ENCODE assay signal across 18 cellular contexts in the genomic region with DNA sequence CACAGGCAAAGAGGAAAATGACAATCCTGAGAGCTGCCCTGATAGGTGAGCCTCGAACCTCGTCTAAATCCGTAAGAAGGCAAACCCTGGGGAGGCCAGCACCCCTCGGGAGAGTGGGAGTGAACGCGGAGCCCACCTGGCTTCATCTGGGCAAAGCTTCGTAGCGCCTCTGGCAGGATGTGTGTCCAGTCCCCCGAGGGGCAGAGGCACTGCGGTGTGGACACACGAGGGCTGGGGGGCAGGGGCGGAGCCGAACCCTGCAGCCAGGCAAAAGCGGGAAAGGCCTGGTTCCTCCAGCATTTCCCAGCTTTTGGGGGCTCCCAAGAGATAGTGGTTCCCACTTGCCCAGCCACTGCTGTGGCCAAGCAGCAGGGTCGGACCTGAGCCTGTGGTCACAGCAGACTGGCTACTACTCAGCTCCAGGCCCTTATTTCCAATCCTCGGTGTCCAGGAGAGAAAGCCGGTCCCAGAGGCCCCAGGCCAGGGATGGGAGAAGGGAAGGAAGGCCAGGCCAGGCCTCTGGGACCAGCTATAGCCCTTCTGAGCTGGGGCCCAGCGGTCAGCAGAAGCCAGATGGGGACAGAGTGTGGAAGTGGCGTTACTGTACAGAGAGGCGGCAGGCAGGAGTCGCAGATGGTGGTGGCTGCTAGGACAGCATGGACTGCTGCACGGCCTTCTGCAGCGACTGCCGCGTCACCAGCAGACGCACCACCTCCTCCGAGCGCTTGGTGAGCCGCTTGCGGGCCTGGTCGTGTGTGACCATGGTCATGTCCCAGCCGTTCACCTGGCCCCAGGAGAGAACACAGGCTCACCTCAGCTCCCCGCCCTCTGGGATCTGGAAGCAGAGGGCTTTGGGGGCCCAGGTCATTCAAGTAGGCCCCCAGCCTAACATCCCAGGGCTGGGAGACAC. TPM values are rescaled to one million over a fixed set of nuclear protein-coding genes. Genes with fewer than 3 reads are reported as not detected.
DNase-seq lines count a peak whose midpoint lies in the region; ATAC-seq and TF ChIP-seq lines count a peak whose summit lies in the region.
"Had no signal": no experiment of that assay in that cellular context is flagged by ENCODE, and none has a peak within 500 bp of the region (broad histone marks: within the 10 kb centered on the region; RNA-seq: fewer than 3 reads in every experiment).

No MANE protein-coding gene starts in this region.

- no peak overlapping the region for H2BK5ac ChIP-seq in neuronal stem cell (ENCODE audit: low read length)

- peak overlapping the region; percentile 54 for H2AK5ac ChIP-seq in neuronal stem cell (ENCODE audit: low read depth, low read length)

- H3K27me3 Mint-ChIP-seq in activated CD4-positive, alpha-beta T cell treated with anti-CD3 and anti-CD28 coated beads, Interleukin-2, amount 10 ng/mL, durations not matched to agents 24 days and 14 days = no peaks in the 10 kb centered on the region

- H3K36me3 Mint-ChIP-seq in activated CD4-positive, alpha-beta T cell treated with anti-CD3 and anti-CD28 coated beads, Interleukin-2, amount 10 ng/mL, durations not matched to agents 24 days and 14 days (ENCODE audit: low read depth) = no peaks in the 10 kb centered on the region

- no peak overlapping the region for H3K4me3 Mint-ChIP-seq in activated CD4-positive, alpha-beta T cell treated with anti-CD3 and anti-CD28 coated beads, Interleukin-2, amount 10 ng/mL, durations not matched to agents 24 days and 14 days

- no peaks in the 10 kb centered on the region for H3K36me3 ChIP-seq in MM.1S (replicated peaks; ENCODE audit: insufficient read depth, low read length)
- H3K36me3 ChIP-seq in neuronal stem cell (replicated peaks in 1 of 2; ENCODE audit: control insufficient read depth in 2 of 2, insufficient read depth in 2 of 2, low read length in 2 of 2) = peaks cover 13 to 47% of the 10 kb centered on the region in 2 donors
- no peaks in the 10 kb centered on the region for H3K36me3 ChIP-seq in PC-3 (ENCODE audit: low read depth, low read length)

- peaks cover 9% of the 10 kb centered on the region for H3K4me1 Mint-ChIP-seq in activated CD4-positive, alpha-beta T cell treated with anti-CD3 and anti-CD28 coated beads, Interleukin-2, amount 10 ng/mL, durations not matched to agents 24 days and 14 days

- H3F3A ChIP-seq in MM.1S (ENCODE audit: insufficient read depth, low read length) (no peaks in the 10 kb centered on the region), PC-3 (ENCODE audit: low read length, unreplicated experiment) (no peaks in the 10 kb centered on the region)

- no peaks in the 10 kb centered on the region for H3K4me1 ChIP-seq in MM.1S (ENCODE audit: low read length)
- peaks cover 7 to 14% of the 10 kb centered on the region in 2 donors for H3K4me1 ChIP-seq in neuronal stem cell (ENCODE audit: control insufficient read depth in 2 of 2, insufficient read depth in 1 of 2, low read depth in 1 of 2, low read length in 2 of 2)
- peaks cover 19% of the 10 kb centered on the region for H3K4me1 ChIP-seq in PC-3 (ENCODE audit: insufficient read depth, low read length)

- H2AFZ ChIP-seq in MM.1S (ENCODE audit: low read length) = no peak overlapping the region
- H2AFZ ChIP-seq in neuronal stem cell (ENCODE audit: low read length) = no peak overlapping the region
- H2AFZ ChIP-seq in PC-3 (ENCODE audit: low read length) = no peak overlapping the region

- intact Hi-C loops in dorsolateral prefrontal cortex (cut with DNase I) = loop anchor here in 1 of 2 donors (10.0 kb wide), 2 partner anchors 129 to 619 kb away; no protein-coding TSS in a partner anchor
- intact Hi-C loops in PC-3 (cut with micrococcal nuclease) = no loop called here
- intact Hi-C loops in activated CD4-positive, alpha-beta T cell treated with anti-CD3 and anti-CD28 coated beads, Interleukin-2, amount 10 ng/mL, durations not matched to agents 24 days and 14 days (cut with micrococcal nuclease) = no loop called here

- ATAC-seq in PC-3 = no peak
- ATAC-seq: A549, HCT116 had no signal

- H3K79me2 ChIP-seq in MM.1S (ENCODE audit: low read length) = no peaks in the 10 kb centered on the region
- peaks cover 24% of the 10 kb centered on the region for H3K79me2 ChIP-seq in PC-3 (ENCODE audit: low read length)

- no peak overlapping the region for H3K14ac ChIP-seq in neuronal stem cell (ENCODE audit: low read length)

- no peak overlapping the region for H3K27ac ChIP-seq in MM.1S (ENCODE audit: low read length)
- peak overlapping the region in 30 of 59 donors; percentile 3 to 98 (median 34) for H3K27ac ChIP-seq in dorsolateral prefrontal cortex
- no peak overlapping the region for H3K27ac ChIP-seq in neuronal stem cell (replicated peaks; ENCODE audit: low read length)
- H3K27ac ChIP-seq in PC-3 (ENCODE audit: low read length) = no peak overlapping the region
- H3K27ac ChIP-seq: A549 had no signal

- H3K23ac ChIP-seq in neuronal stem cell (ENCODE audit: low read depth, low read length, poor library complexity) = no peak overlapping the region

- peaks cover 7% of the 10 kb centered on the region for H3K79me1 ChIP-seq in neuronal stem cell (ENCODE audit: low read depth, low read length)

- no peak overlapping the region for H3K4ac ChIP-seq in neuronal stem cell (ENCODE audit: low read length)

- H2BK120ac ChIP-seq in neuronal stem cell (ENCODE audit: low read depth, low read length) = no peak overlapping the region

- H4K20me1 ChIP-seq in MM.1S (ENCODE audit: insufficient read depth, low read length) (no peaks in the 10 kb centered on the region), PC-3 (ENCODE audit: low read length) (peaks cover 13% of the 10 kb centered on the region; the same call in 1 of the 2 replicates)

- WGBS in neuronal stem cell (ENCODE audit: extremely low coverage in 2 of 2, insufficient read length in 2 of 2, insufficient replicate concordance in 1 of 2), 2 donors = no CpG with 5 or more reads among the region's 33 CpGs

- no peak overlapping the region for H3K9ac ChIP-seq in MM.1S (ENCODE audit: low read length)
- H3K9ac ChIP-seq in neuronal stem cell (ENCODE audit: low read depth, low read length, poor library complexity) = peak overlapping the region; percentile 74
- no peak overlapping the region for H3K9ac ChIP-seq in PC-3 (ENCODE audit: low read length)

- H2BK15ac ChIP-seq in neuronal stem cell (ENCODE audit: low read length) = no peak overlapping the region

- H3K4me2 ChIP-seq in MM.1S (ENCODE audit: low read depth, low read length) (no peak overlapping the region), neuronal stem cell (ENCODE audit: insufficient read depth, low read length, poor library complexity, severe bottlenecking) (no peak overlapping the region), PC-3 (ENCODE audit: low read length) (no peak overlapping the region)
- H3K4me2 ChIP-seq: A549 had no signal

- no peak overlapping the region for H3K18ac ChIP-seq in neuronal stem cell (ENCODE audit: low read length)

- no peaks in the 10 kb centered on the region for H3K9me3 Mint-ChIP-seq in activated CD4-positive, alpha-beta T cell treated with anti-CD3 and anti-CD28 coated beads, Interleukin-2, amount 10 ng/mL, durations not matched to agents 24 days and 14 days

- H4K8ac ChIP-seq in neuronal stem cell (ENCODE audit: low read depth, low read length) = no peak overlapping the region

- H3K9me2 ChIP-seq in MM.1S (replicated peaks; ENCODE audit: insufficient read depth, low read length) (no peaks in the 10 kb centered on the region), PC-3 (replicated peaks; ENCODE audit: low read length) (no peaks in the 10 kb centered on the region)

- H2BK12ac ChIP-seq in neuronal stem cell (ENCODE audit: low read length) = no peak overlapping the region

- H3K27me3 ChIP-seq in MM.1S (replicated peaks; ENCODE audit: insufficient read depth, low read length) = no peaks in the 10 kb centered on the region
- H3K27me3 ChIP-seq in dorsolateral prefrontal cortex = no peaks in the 10 kb centered on the region
- no peaks in the 10 kb centered on the region for H3K27me3 ChIP-seq in neuronal stem cell (ENCODE audit: control insufficient read depth in 3 of 3, insufficient read depth in 3 of 3, low read depth in 1 of 3, low read length in 3 of 3)
- no peaks in the 10 kb centered on the region for H3K27me3 ChIP-seq in PC-3 (ENCODE audit: low read length)
- H3K27me3 ChIP-seq: BLaER1 treated with 17β-estradiol and CSF1 and Interleukin-3, amounts not matched to agents 10 nM and 100 nM had no signal

- CTCF ChIA-PET in PC-3 (lab: Charles Lee) = no interaction called here

- POLR2A ChIA-PET in PC-3 (lab: Charles Lee; ENCODE audit: unreplicated experiment) = interaction anchor here (0.6 kb wide), 3 partner anchors 9 to 836 kb away, joined by 3 to 9 read pairs (median 4); no protein-coding TSS in a partner anchor

- TF ChIP-seq CTCF in MM.1S (IDR thresholded peaks at IDR 0.05; ENCODE audit: low read length) (no peak), dorsolateral prefrontal cortex (IDR thresholded peaks at IDR 0.05 in 54 of 56, conservative IDR thresholded peaks at IDR 0.05 in 2 of 56; ENCODE audit: low read depth in 1 of 56, partially characterized antibody in 56 of 56) (no peak), PC-3 (conservative IDR thresholded peaks at IDR 0.05; ENCODE audit: low read depth, low read length) (no peak)

- H3K4me3 ChIP-seq in MM.1S (ENCODE audit: low read length) (no peak overlapping the region), dorsolateral prefrontal cortex (no peak overlapping the region), neuronal stem cell (ENCODE audit: low read length in 2 of 2) (no peak overlapping the region), PC-3 (ENCODE audit: low read length) (no peak overlapping the region)
- H3K4me3 ChIP-seq: A549; BLaER1 treated with 17β-estradiol and CSF1 and Interleukin-3, amounts not matched to agents 10 nM and 100 nM had no signal

- H3K27ac Mint-ChIP-seq in activated CD4-positive, alpha-beta T cell treated with anti-CD3 and anti-CD28 coated beads, Interleukin-2, amount 10 ng/mL, durations not matched to agents 24 days and 14 days = no peak overlapping the region

- no peak overlapping the region for H4K91ac ChIP-seq in neuronal stem cell (ENCODE audit: low read depth, low read length, poor library complexity)

- BruUV-seq in PC-3 (replicated peaks; lab: Mats Ljungman, UMichigan) = no TSS peak

- DNase-seq in MM.1S (peak; percentile 2), dorsolateral prefrontal cortex (peak in 1 of 10 donors; percentile 17), neuronal stem cell (ENCODE audit: low spot score) (no peak), PC-3 (no peak), mesenteric fat pad (ENCODE audit: low spot score) (no peak)
- no peak for DNase-seq in activated CD4-positive, alpha-beta T cell treated with anti-CD3 and anti-CD28 coated beads, Interleukin-2, amount 10 ng/mL, durations not matched to agents 24 days and 14 days
- DNase-seq: DND-41; KBM-7; NCI-H1436; NCI-H2029; NCI-H2171; NCI-H446 treated with DMSO at 0.1 percent for 48 hours; NK-92 treated with Interleukin-12 subunit alpha and Interleukin-12 subunit beta, amount 100 ng/mL, for 24 hours; OCI-M1; RPMI8226 had no signal

- no peaks in the 10 kb centered on the region for H3K9me3 ChIP-seq in MM.1S (replicated peaks; ENCODE audit: insufficient read depth, low read length)
- H3K9me3 ChIP-seq in neuronal stem cell (replicated peaks in 1 of 2; ENCODE audit: control insufficient read depth in 2 of 2, insufficient read depth in 1 of 2, low read depth in 1 of 2, low read length in 2 of 2) = no peaks in the 10 kb centered on the region
- no peaks in the 10 kb centered on the region for H3K9me3 ChIP-seq in PC-3 (ENCODE audit: low read length)
- H3K9me3 ChIP-seq: A549; BLaER1 treated with 17β-estradiol and CSF1 and Interleukin-3, amounts not matched to agents 10 nM and 100 nM had no signal

RNA-seq across cellular contexts. Expression of a gene that starts 5.0 kb away (rescaled TPM):
- total RNA-seq in dorsolateral prefrontal cortex (10 to 100 TPM; 19.0 to 75.8 (median 38.4) TPM), PC-3 (2014; rRNA removed) (87.7 and 100 TPM in 2 replicates), mesenteric fat pad (96.6 TPM)
- polyA plus RNA-seq in neuronal stem cell (2013, experiment 1 of 2) = 39.2 TPM
- polyA plus RNA-seq in neuronal stem cell (2013, experiment 2 of 2) = 37.4 TPM
- total RNA-seq in activated CD4-positive, alpha-beta T cell treated with anti-CD3 and anti-CD28 coated beads, Interleukin-2, amount 10 ng/mL, durations not matched to agents 24 days and 14 days = 28.7 and 29.0 TPM in 2 replicates

RNA-seq across cellular contexts. Expression of a gene that starts 5.3 kb away (rescaled TPM):
- 10 to 100 TPM; 13.3 to 35.5 (median 25.3) TPM for total RNA-seq in dorsolateral prefrontal cortex
- polyA plus RNA-seq in neuronal stem cell (2013, experiment 1 of 2) = 122 TPM
- polyA plus RNA-seq in neuronal stem cell (2013, experiment 2 of 2) = 117 TPM
- total RNA-seq in PC-3 (2014; rRNA removed) = 56.5 and 60.4 TPM in 2 replicates
- total RNA-seq in activated CD4-positive, alpha-beta T cell treated with anti-CD3 and anti-CD28 coated beads, Interleukin-2, amount 10 ng/mL, durations not matched to agents 24 days and 14 days = 69.4 and 70.5 TPM in 2 replicates
- total RNA-seq in mesenteric fat pad = 34.7 TPM

RNA-seq across cellular contexts. Expression of a gene that starts 26.8 kb away (rescaled TPM):
- total RNA-seq in dorsolateral prefrontal cortex = 10 to 100 TPM in 47 of 120 experiments, 1 to 10 TPM in 73; 5.0 to 16.5 (median 9.6) TPM
- polyA plus RNA-seq in neuronal stem cell (2013, experiment 1 of 2) = 12.5 TPM
- 12.7 TPM for polyA plus RNA-seq in neuronal stem cell (2013, experiment 2 of 2)
- 10.2 and 17.5 TPM in 2 replicates for total RNA-seq in PC-3 (2014; rRNA removed)
- total RNA-seq in activated CD4-positive, alpha-beta T cell treated with anti-CD3 and anti-CD28 coated beads, Interleukin-2, amount 10 ng/mL, durations not matched to agents 24 days and 14 days = 46.7 and 48.1 TPM in 2 replicates
- 21.6 TPM for total RNA-seq in mesenteric fat pad

RNA-seq across cellular contexts. Expression of a gene that starts 27.3 kb away (rescaled TPM):
- total RNA-seq in dorsolateral prefrontal cortex (10 to 100 TPM in 113 of 120 experiments, 1 to 10 TPM in 7; 7.4 to 28.1 (median 15.1) TPM), PC-3 (2014; rRNA removed) (17.7 and 22.4 TPM in 2 replicates), mesenteric fat pad (17.7 TPM)
- polyA plus RNA-seq in neuronal stem cell (2013, experiment 1 of 2) = 13.9 TPM
- polyA plus RNA-seq in neuronal stem cell (2013, experiment 2 of 2) = 14.1 TPM
- 20.6 and 21.2 TPM in 2 replicates for total RNA-seq in activated CD4-positive, alpha-beta T cell treated with anti-CD3 and anti-CD28 coated beads, Interleukin-2, amount 10 ng/mL, durations not matched to agents 24 days and 14 days

RNA-seq across cellular contexts. Expression of a gene that starts 32.6 kb away (rescaled TPM):
- total RNA-seq in dorsolateral prefrontal cortex (10 to 100 TPM in 114 of 120 experiments, 1 to 10 TPM in 6; 3.8 to 27.6 (median 16.9) TPM), PC-3 (2014; rRNA removed) (13.0 and 19.3 TPM in 2 replicates), mesenteric fat pad (0.29 TPM)
- 0.31 TPM for polyA plus RNA-seq in neuronal stem cell (2013, experiment 1 of 2)
- polyA plus RNA-seq in neuronal stem cell (2013, experiment 2 of 2) = 0.43 TPM
- total RNA-seq in activated CD4-positive, alpha-beta T cell treated with anti-CD3 and anti-CD28 coated beads, Interleukin-2, amount 10 ng/mL, durations not matched to agents 24 days and 14 days = 92.3 and 92.8 TPM in 2 replicates

Comparison
In these comparisons a context has a peak if more than half of its experiments do, and no peak if none do; other contexts are left out.
1. H3K27ac ChIP-seq: peak in dorsolateral prefrontal cortex (30 of 59); none in MM.1S (single experiment), neuronal stem cell (single experiment) and PC-3 (single experiment).